ENCODE assay signal across 8 cellular contexts in genomic region chr3:179451335-179452165, GRCh38. TPM values are rescaled to one million over a fixed set of nuclear protein-coding genes. Genes with fewer than 3 reads are reported as not detected.
DNase-seq lines count a peak whose midpoint lies in the region; ATAC-seq and TF ChIP-seq lines count a peak whose summit lies in the region.

Gene GNB4, minus strand, starts transcription at chr3:179451470. Its CDS starts 25,270 bp downstream, at chr3:179426200.

- peak within 1 kb of the TSS; percentile 78 for H4K8ac ChIP-seq in mesendoderm (ENCODE audit: low read depth, low read length)

- peak within 1 kb of the TSS; percentile 100 for H3K18ac ChIP-seq in mesendoderm (ENCODE audit: low read length)

- peak within 1 kb of the TSS; percentile 69 for H3K4me3 Mint-ChIP-seq in activated CD8-positive, alpha-beta T cell treated with anti-CD3 and anti-CD28 coated beads for 36 hours
- peak within 1 kb of the TSS; percentile 97 for H3K4me3 Mint-ChIP-seq in endothelial cell (ENCODE audit: unreplicated experiment)

- H3K27me3 ChIP-seq in mesendoderm (ENCODE audit: insufficient read depth, low read length, poor library complexity): no peaks in the 10 kb centered on the region

- intact Hi-C loops in activated CD8-positive, alpha-beta T cell treated with anti-CD3 and anti-CD28 coated beads for 36 hours (cut with micrococcal nuclease): no loop called here

- peak; percentile 62 for DNase-seq in CMK (ENCODE audit: low read depth)
- DNase-seq in NCI-H748 (lab: John Stamatoyannopoulos, UW; ENCODE audit: unreplicated experiment): peak; percentile 83
- peak; percentile 41 for DNase-seq in activated CD8-positive, alpha-beta T cell treated with anti-CD3 and anti-CD28 coated beads for 36 hours
- DNase-seq in endothelial cell (ENCODE audit: low spot score): peak; percentile 95
- DNase-seq in mesendoderm: peak; percentile 90
- peak; percentile 13 for DNase-seq in stimulated activated CD8-positive, alpha-beta memory T cell treated with anti-CD3 and anti-CD28 coated beads, Interleukin-4, amount 100 ng/mL, for 24 hours (ENCODE audit: low read depth)

- peaks cover 8% of the 10 kb centered on the region for H3K4me1 Mint-ChIP-seq in activated CD8-positive, alpha-beta T cell treated with anti-CD3 and anti-CD28 coated beads for 36 hours (ENCODE audit: low read depth)
- H3K4me1 Mint-ChIP-seq in endothelial cell (ENCODE audit: unreplicated experiment): peaks cover 36% of the 10 kb centered on the region

- peak within 1 kb of the TSS; percentile 52 for H3K23ac ChIP-seq in mesendoderm (ENCODE audit: low read length)

- H2AK5ac ChIP-seq in mesendoderm (ENCODE audit: low read length): no peak within 1 kb of the TSS

- ATAC-seq in GM19438 (IDR thresholded peaks at IDR 0.05; ENCODE audit: low read depth, unreplicated experiment) (peak; percentile 73), HG03521 (IDR thresholded peaks at IDR 0.05; ENCODE audit: unreplicated experiment) (peak; percentile 74)
- ATAC-seq in activated CD8-positive, alpha-beta T cell treated with anti-CD3 and anti-CD28 coated beads for 36 hours: peak; percentile 83

- H3K27ac ChIP-seq in mesendoderm (ENCODE audit: low read depth, low read length): peak within 1 kb of the TSS; percentile 94

- POLR2A ChIA-PET in activated CD8-positive, alpha-beta T cell treated with anti-CD3 and anti-CD28 coated beads for 36 hours (lab: Charles Lee): interaction anchor here (1.5 kb wide), 1 partner anchor 9 kb away, joined by 3 read pairs; no protein-coding TSS in a partner anchor

- peak within 1 kb of the TSS; percentile 100 for H3K4ac ChIP-seq in mesendoderm (ENCODE audit: low read depth, low read length)

- peak within 1 kb of the TSS; percentile 84 for H3K4me3 ChIP-seq in mesendoderm (ENCODE audit: low read length)

- peaks cover 55% of the 10 kb centered on the region for H3K27me3 Mint-ChIP-seq in activated CD8-positive, alpha-beta T cell treated with anti-CD3 and anti-CD28 coated beads for 36 hours
- H3K27me3 Mint-ChIP-seq in endothelial cell (ENCODE audit: unreplicated experiment): no peaks in the 10 kb centered on the region

- CTCF ChIA-PET in activated CD8-positive, alpha-beta T cell treated with anti-CD3 and anti-CD28 coated beads for 36 hours (lab: Charles Lee): interaction anchor here (0.6 to 0.8 kb wide), 2 partner anchors 10 to 436 kb away, joined by 3 read pairs; no protein-coding TSS in a partner anchor

- no peak within 1 kb of the TSS for H2BK15ac ChIP-seq in mesendoderm (replicated peaks; ENCODE audit: low read depth)

- H3K27ac Mint-ChIP-seq in activated CD8-positive, alpha-beta T cell treated with anti-CD3 and anti-CD28 coated beads for 36 hours: peak within 1 kb of the TSS; percentile 26
- peak within 1 kb of the TSS; percentile 91 for H3K27ac Mint-ChIP-seq in endothelial cell (ENCODE audit: unreplicated experiment)

- peak within 1 kb of the TSS; percentile 67 for H2BK5ac ChIP-seq in mesendoderm (ENCODE audit: low read length)

- no CpG with 5 or more reads among the region's 75 CpGs for WGBS in mesendoderm (ENCODE audit: extremely low coverage, insufficient coverage, low lambda C conversion rate)

- TF ChIP-seq CTCF in activated CD8-positive, alpha-beta T cell treated with anti-CD3 and anti-CD28 coated beads for 36 hours (IDR thresholded peaks at IDR 0.05): no peak
- TF ChIP-seq CTCF in endothelial cell (IDR thresholded peaks at IDR 0.05; ENCODE audit: unreplicated experiment): no peak

- H3K79me2 ChIP-seq in mesendoderm (ENCODE audit: control insufficient read depth, insufficient read depth, low read length): peaks cover 31% of the 10 kb centered on the region

- no peak within 1 kb of the TSS for H4K5ac ChIP-seq in mesendoderm (ENCODE audit: low read length)

- peak within 1 kb of the TSS; percentile 98 for H2BK120ac ChIP-seq in mesendoderm (ENCODE audit: low read depth, low read length)

- peak within 1 kb of the TSS; percentile 87 for H3K9ac ChIP-seq in mesendoderm (ENCODE audit: low read length)

- H3K4me1 ChIP-seq in mesendoderm (ENCODE audit: control insufficient read depth, low read depth, low read length): peaks cover 2% of the 10 kb centered on the region

- H3K9me3 Mint-ChIP-seq in activated CD8-positive, alpha-beta T cell treated with anti-CD3 and anti-CD28 coated beads for 36 hours: no peaks in the 10 kb centered on the region
- H3K9me3 Mint-ChIP-seq in endothelial cell (ENCODE audit: unreplicated experiment): no peaks in the 10 kb centered on the region

- H3K56ac ChIP-seq in mesendoderm (ENCODE audit: low read length): peak within 1 kb of the TSS; percentile 95

- peaks cover 9% of the 10 kb centered on the region for H3K79me1 ChIP-seq in mesendoderm (ENCODE audit: low read length)

- peak within 1 kb of the TSS; percentile 47 for H3K4me2 ChIP-seq in mesendoderm (ENCODE audit: low read length)

- peaks cover 2% of the 10 kb centered on the region for H3K36me3 Mint-ChIP-seq in activated CD8-positive, alpha-beta T cell treated with anti-CD3 and anti-CD28 coated beads for 36 hours (ENCODE audit: low read depth)
- H3K36me3 Mint-ChIP-seq in endothelial cell (ENCODE audit: low read depth, unreplicated experiment): peaks cover 13% of the 10 kb centered on the region

- no peaks in the 10 kb centered on the region for H3K36me3 ChIP-seq in mesendoderm (ENCODE audit: control insufficient read depth, insufficient read depth, low read length)

RNA-seq across cellular contexts. Expression of gene GNB4, which starts in this region (rescaled TPM):
- total RNA-seq in activated CD8-positive, alpha-beta T cell treated with anti-CD3 and anti-CD28 coated beads for 36 hours: 1 to 10 TPM; 1.1 to 1.3 TPM
- 66.9 TPM for total RNA-seq in endothelial cell (ENCODE audit: unreplicated experiment)
- 44.9 TPM for polyA plus RNA-seq in mesendoderm (2013, experiment 1 of 2)
- 45.5 TPM for polyA plus RNA-seq in mesendoderm (2013, experiment 2 of 2)

Comparison
In these comparisons a context has a peak if more than half of its experiments do, and no peak if none do; other contexts are left out.
1. Peak in every context shown above with its lines: DNase-seq, ATAC-seq, H3K4me3 ChIP-seq and H3K27ac ChIP-seq.
2. RNA of gene GNB4 (total RNA-seq): 66.9 TPM in endothelial cell (single experiment); 1.1 to 1.3 TPM in activated CD8-positive, alpha-beta T cell treated with anti-CD3 and anti-CD28 coated beads for 36 hours; every median in the first group is over 10 times any median in the second.
3. DNase-seq: peak in every context shown above with its lines; median percentile 95 in endothelial cell; 90 in mesendoderm; 83 in NCI-H748; 62 in CMK; 41 in activated CD8-positive, alpha-beta T cell treated with anti-CD3 and anti-CD28 coated beads for 36 hours; 13 in stimulated activated CD8-positive, alpha-beta memory T cell treated with anti-CD3 and anti-CD28 coated beads, Interleukin-4, amount 100 ng/mL, for 24 hours.